8 cellular contexts compared by ENCODE assay signal in the genomic region with DNA sequence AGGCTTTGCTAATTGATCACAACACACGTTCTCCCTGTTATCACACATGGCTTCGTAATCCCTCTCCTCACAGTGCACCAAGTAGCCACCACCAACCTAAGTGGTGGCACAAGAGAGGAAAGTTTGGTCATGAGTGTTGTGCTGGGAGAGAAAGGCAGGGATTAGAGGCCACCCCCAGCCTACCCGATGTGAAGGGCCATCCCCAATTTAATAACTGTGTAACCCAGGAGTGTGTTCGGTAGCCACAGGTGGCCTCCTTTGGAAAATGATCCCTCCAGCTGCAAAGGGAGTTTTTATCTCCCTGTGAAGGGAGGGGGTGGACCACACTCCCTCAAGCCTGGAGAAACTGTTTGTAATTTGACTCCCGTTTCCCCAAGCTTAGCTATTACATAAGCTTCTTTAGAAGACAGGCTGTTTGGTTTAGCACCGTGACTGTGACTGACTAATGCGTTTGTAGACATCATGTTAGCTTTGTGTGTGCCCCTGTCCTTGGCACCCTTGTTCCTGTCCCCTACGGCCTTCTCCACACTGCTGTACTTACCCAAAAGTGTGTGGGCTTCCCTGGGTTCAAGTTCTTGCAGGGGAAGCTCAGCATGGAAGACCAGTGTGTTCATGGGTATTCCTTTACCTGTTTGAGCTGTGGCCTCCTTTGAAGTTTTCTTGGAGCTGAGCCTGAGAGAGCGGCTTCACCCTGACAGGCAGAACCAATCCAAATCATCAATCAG. TPM values are rescaled to one million over a fixed set of nuclear protein-coding genes. Genes with fewer than 3 reads are reported as not detected.
A peak's percentile ranks its signal among the peaks of the same experiment; 100 is the strongest.
DNase-seq lines count a peak whose midpoint lies in the region; ATAC-seq and TF ChIP-seq lines count a peak whose summit lies in the region.

No MANE protein-coding gene starts in this region.

- H3K27me3 Mint-ChIP-seq in WTC11 (ENCODE audit: low read depth), result no peaks in the 10 kb centered on the region
- no peaks in the 10 kb centered on the region for H3K27me3 Mint-ChIP-seq in naive B cell

- H3K9me3 Mint-ChIP-seq in WTC11, result peaks cover 2% of the 10 kb centered on the region; the same call in 1 of the 2 replicates
- peaks cover 0 to 8% (median 7%) of the 10 kb centered on the region in 7 donors for H3K9me3 Mint-ChIP-seq in naive B cell

- peak overlapping the region; percentile 50 for H3K27ac Mint-ChIP-seq in WTC11
- peak overlapping the region in 4 of 6 donors; percentile 49 to 95 (median 74) for H3K27ac Mint-ChIP-seq in naive B cell

- peak overlapping the region; percentile 8; the same call in 1 of the 2 replicates for H3K9ac ChIP-seq in ES-I3 (ENCODE audit: low read depth, low read length)

- H3K4me1 Mint-ChIP-seq in WTC11, result peaks cover 33% of the 10 kb centered on the region
- peaks cover 52 to 94% (median 83%) of the 10 kb centered on the region in 3 donors for H3K4me1 Mint-ChIP-seq in naive B cell

- H3K4me1 ChIP-seq in ES-I3 (ENCODE audit: insufficient read depth, low read length), result peaks cover 21% of the 10 kb centered on the region

- in situ Hi-C loops in GM13977 (cut with MboI; ENCODE audit: low pct_unique_long_range_greater_than_20kb, low sequenced_read_pairs, unreplicated experiment), result no loop called here

- peak; percentile 53 for DNase-seq in NCI-H1092 treated with DMSO at 0.1 percent for 48 hours (lab: John Stamatoyannopoulos, UW)
- DNase-seq in WTC11 (ENCODE audit: low spot score), result no peak
- DNase-seq in naive B cell, result no peak
- no peak for DNase-seq in KG1 (lab: John Stamatoyannopoulos, UW)
- no peak for DNase-seq in GM13977 (ENCODE audit: low spot score)
- no peak for DNase-seq in stimulated activated CD4-positive, alpha-beta T cell treated with anti-CD3 and anti-CD28 coated beads, Interleukin-12 subunit alpha, Interleukin-12 subunit beta, amount 100 ng/mL, for 4 hours

- no peaks in the 10 kb centered on the region for H3K9me3 ChIP-seq in ES-I3 (ENCODE audit: control insufficient read depth, insufficient read depth, low read length)

- no peak for TF ChIP-seq CTCF in WTC11 (IDR thresholded peaks at IDR 0.05)
- TF ChIP-seq CTCF in GM13977 (IDR thresholded peaks at IDR 0.05; ENCODE audit: extremely low read depth, insufficient read depth, missing control alignments), result no peak

- POLR2A ChIA-PET in WTC11 (lab: Charles Lee), result no interaction called here

- peak; percentile 79 for ATAC-seq in WTC11
- ATAC-seq in naive B cell (ENCODE audit: low read depth in 2 of 2), result no peak
- no peak for ATAC-seq in HG03175 (IDR thresholded peaks at IDR 0.05; ENCODE audit: unreplicated experiment)

- H3K36me3 ChIP-seq in ES-I3 (ENCODE audit: insufficient read depth, low read length), result no peaks in the 10 kb centered on the region; the same call in 1 of the 2 replicates

- H3K36me3 Mint-ChIP-seq in WTC11 (peaks cover 1% of the 10 kb centered on the region; the same call in 1 of the 2 replicates), naive B cell (peaks cover 16 to 17% of the 10 kb centered on the region in 2 donors)

- H3K4me3 Mint-ChIP-seq in WTC11, result no peak overlapping the region
- no peak overlapping the region for H3K4me3 Mint-ChIP-seq in naive B cell

- CTCF ChIA-PET in WTC11 (lab: Charles Lee), result interaction anchor here (0.8 to 1.4 kb wide), 4 partner anchors 19 to 67 kb away, joined by 3 to 5 read pairs (median 4); a partner anchor contains a TSS

TF ChIP-seq in WTC11, 78 proteins besides CTCF, POLR2A, EP300 and RAD21:
- peak; percentile 93 for TF ChIP-seq GABPB1 (CRISPR knock-in tag; IDR thresholded peaks at IDR 0.05)
- TF ChIP-seq, protein P1, sequence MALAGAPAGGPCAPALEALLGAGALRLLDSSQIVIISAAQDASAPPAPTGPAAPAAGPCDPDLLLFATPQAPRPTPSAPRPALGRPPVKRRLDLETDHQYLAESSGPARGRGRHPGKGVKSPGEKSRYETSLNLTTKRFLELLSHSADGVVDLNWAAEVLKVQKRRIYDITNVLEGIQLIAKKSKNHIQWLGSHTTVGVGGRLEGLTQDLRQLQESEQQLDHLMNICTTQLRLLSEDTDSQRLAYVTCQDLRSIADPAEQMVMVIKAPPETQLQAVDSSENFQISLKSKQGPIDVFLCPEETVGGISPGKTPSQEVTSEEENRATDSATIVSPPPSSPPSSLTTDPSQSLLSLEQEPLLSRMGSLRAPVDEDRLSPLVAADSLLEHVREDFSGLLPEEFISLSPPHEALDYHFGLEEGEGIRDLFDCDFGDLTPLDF (CRISPR knock-in tag; IDR thresholded peaks at IDR 0.05), result no peak
- TF ChIP-seq, protein P2, sequence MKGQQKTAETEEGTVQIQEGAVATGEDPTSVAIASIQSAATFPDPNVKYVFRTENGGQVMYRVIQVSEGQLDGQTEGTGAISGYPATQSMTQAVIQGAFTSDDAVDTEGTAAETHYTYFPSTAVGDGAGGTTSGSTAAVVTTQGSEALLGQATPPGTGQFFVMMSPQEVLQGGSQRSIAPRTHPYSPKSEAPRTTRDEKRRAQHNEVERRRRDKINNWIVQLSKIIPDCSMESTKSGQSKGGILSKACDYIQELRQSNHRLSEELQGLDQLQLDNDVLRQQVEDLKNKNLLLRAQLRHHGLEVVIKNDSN (CRISPR knock-in tag; IDR thresholded peaks at IDR 0.05), result no peak
- no peak for TF ChIP-seq TCF7 (CRISPR knock-in tag; IDR thresholded peaks at IDR 0.05; ENCODE audit: low read depth)
TF ChIP-seq in WTC11: peak in this region for 1.

RNA-seq across cellular contexts. Expression of a gene that starts 20.6 kb away (rescaled TPM):
- total RNA-seq in WTC11 (2021), result 8.1 to 12.0 TPM (median 8.2 TPM) in 3 replicates
- polyA plus RNA-seq in naive B cell (ENCODE audit: low read depth in 6 of 6), result 10 to 100 TPM; 22.1 to 54.6 (median 38.4) TPM
